10 cellular contexts compared by ENCODE assay signal in genomic region chr19:2561895-2562294, GRCh38.
DNase-seq lines count a peak whose midpoint lies in the region; ATAC-seq lines count a peak whose summit lies in the region.
"Had no signal": no experiment of that assay in that cellular context is flagged by ENCODE, and none has a peak within 500 bp of the region (broad histone marks: within the 10 kb centered on the region; RNA-seq: fewer than 3 reads in every experiment).

No MANE protein-coding gene starts in this region.

- H3K27ac ChIP-seq in substantia nigra (ENCODE audit: low read depth, low read length, poor library complexity, severe bottlenecking), result no peak overlapping the region
- H3K27ac ChIP-seq: VCaP had no signal

- no peaks in the 10 kb centered on the region for H3K36me3 Mint-ChIP-seq in activated CD4-positive, alpha-beta memory T cell treated with anti-CD3 and anti-CD28 coated beads, Interleukin-2, amount 10 ng/mL, durations not matched to agents 7 days and 5 days (ENCODE audit: low read depth)
- no peaks in the 10 kb centered on the region for H3K36me3 Mint-ChIP-seq in immature natural killer cell

- peaks cover 2% of the 10 kb centered on the region for H3K9me3 Mint-ChIP-seq in activated CD4-positive, alpha-beta memory T cell treated with anti-CD3 and anti-CD28 coated beads, Interleukin-2, amount 10 ng/mL, durations not matched to agents 7 days and 5 days
- no peaks in the 10 kb centered on the region for H3K9me3 Mint-ChIP-seq in immature natural killer cell
- H3K9me3 Mint-ChIP-seq: neural crest cell had no signal

- POLR2A ChIA-PET in activated CD4-positive, alpha-beta memory T cell treated with anti-CD3 and anti-CD28 coated beads, Interleukin-2, amount 10 ng/mL, durations not matched to agents 7 days and 5 days (lab: Charles Lee), result interaction anchor here (0.6 to 2.3 kb wide), 15 partner anchors 8 to 100 kb away, joined by 3 to 63 read pairs (median 4); partner anchors contain the start of gene GADD45B

- peaks cover 2% of the 10 kb centered on the region for H3K27me3 Mint-ChIP-seq in activated CD4-positive, alpha-beta memory T cell treated with anti-CD3 and anti-CD28 coated beads, Interleukin-2, amount 10 ng/mL, durations not matched to agents 7 days and 5 days
- peaks cover 0 to 6% (median 3%) of the 10 kb centered on the region in 3 donors for H3K27me3 Mint-ChIP-seq in immature natural killer cell (ENCODE audit: low read depth in 3 of 3)

- H3K27ac Mint-ChIP-seq in activated CD4-positive, alpha-beta memory T cell treated with anti-CD3 and anti-CD28 coated beads, Interleukin-2, amount 10 ng/mL, durations not matched to agents 7 days and 5 days, result peak overlapping the region; percentile 99
- peak overlapping the region; percentile 88 to 94 (median 92) for H3K27ac Mint-ChIP-seq in immature natural killer cell

- ATAC-seq in HG03139 (IDR thresholded peaks at IDR 0.05; ENCODE audit: unreplicated experiment), result peak; percentile 61

- peaks cover 55% of the 10 kb centered on the region for H3K4me1 Mint-ChIP-seq in activated CD4-positive, alpha-beta memory T cell treated with anti-CD3 and anti-CD28 coated beads, Interleukin-2, amount 10 ng/mL, durations not matched to agents 7 days and 5 days
- H3K4me1 Mint-ChIP-seq in immature natural killer cell, result peaks cover 26 to 38% of the 10 kb centered on the region in 2 donors

- peak; percentile 79 for DNase-seq in GM19240 (ENCODE audit: insufficient read length, low spot score)
- DNase-seq in activated CD4-positive, alpha-beta memory T cell treated with anti-CD3 and anti-CD28 coated beads, Interleukin-2, amount 10 ng/mL, durations not matched to agents 7 days and 5 days, result peak; percentile 80
- peak; percentile 61 to 67 (median 63) for DNase-seq in immature natural killer cell
- DNase-seq in stimulated activated naive CD4-positive, alpha-beta T cell (lab: John Stamatoyannopoulos, UW), result peak; percentile 31 to 75 (median 58)
- DNase-seq in substantia nigra (lab: John Stamatoyannopoulos, UW), result no peak
- DNase-seq in DMS53 (lab: John Stamatoyannopoulos, UW), result no peak
- DNase-seq in NCI-H69 (lab: John Stamatoyannopoulos, UW), result no peak

- H3K4me3 Mint-ChIP-seq in activated CD4-positive, alpha-beta memory T cell treated with anti-CD3 and anti-CD28 coated beads, Interleukin-2, amount 10 ng/mL, durations not matched to agents 7 days and 5 days, result peak overlapping the region; percentile 85
- H3K4me3 Mint-ChIP-seq in immature natural killer cell, result peak overlapping the region; percentile 85 to 93 (median 89)
- H3K4me3 Mint-ChIP-seq: neural crest cell had no signal

- CTCF ChIA-PET in activated CD4-positive, alpha-beta memory T cell treated with anti-CD3 and anti-CD28 coated beads, Interleukin-2, amount 10 ng/mL, durations not matched to agents 7 days and 5 days (lab: Charles Lee), result interaction anchor here (0.7 to 1.9 kb wide), 8 partner anchors 9 to 86 kb away, joined by 3 to 9 read pairs (median 4); partner anchors contain the start of gene GADD45B

Comparison
In these comparisons a context has a peak if more than half of its experiments do, and no peak if none do; other contexts are left out.
1. DNase-seq: peak in GM19240 (single experiment), activated CD4-positive, alpha-beta memory T cell treated with anti-CD3 and anti-CD28 coated beads, Interleukin-2, amount 10 ng/mL, durations not matched to agents 7 days and 5 days (single experiment), immature natural killer cell (3 of 3) and stimulated activated naive CD4-positive, alpha-beta T cell (6 of 6); none in substantia nigra (0 of 49), DMS53 (single experiment) and NCI-H69 (single experiment).